In genomic region chr12:8676651-8677050, GRCh38 we compare ENCODE assay signal across 24 cellular contexts. TPM values are rescaled to one million over a fixed set of nuclear protein-coding genes. Genes with fewer than 3 reads are reported as not detected.
"Had no signal": no experiment of that assay in that cellular context is flagged by ENCODE, and none has a peak within 500 bp of the region (broad histone marks: within the 10 kb centered on the region; RNA-seq: fewer than 3 reads in every experiment).

No MANE protein-coding gene starts in this region.

- DNase-seq: colonic mucosa; dorsolateral prefrontal cortex; effector CD8-positive, alpha-beta T cell; erythroblast; head of caudate nucleus; kidney; left cardiac atrium; left ventricle myocardium inferior; lower lobe of right lung; mesenchymal stem cell; naive B cell; occipital lobe; sigmoid colon; stimulated activated CD4-positive, alpha-beta T cell treated with anti-CD3 and anti-CD28 coated beads, Interleukin-12 subunit alpha, Interleukin-12 subunit beta, amount 100 ng/mL, for 4 hours; stimulated activated naive CD4-positive, alpha-beta T cell treated with Interleukin-2 at 50 U/mL for 16 hours; tibial artery; upper lobe of right lung had no signal

- H3K27ac ChIP-seq: colonic mucosa, foreskin keratinocyte, hepatocyte, left ventricle myocardium inferior, lower lobe of right lung, parathyroid adenoma, right atrium auricular region, sigmoid colon, tibial artery, upper lobe of right lung, vagina had no signal

- H3K4me3 Mint-ChIP-seq: naive B cell, nephron had no signal

- H3K4me1 ChIP-seq: colonic mucosa, right atrium auricular region, upper lobe of right lung, vagina had no signal

- H3K27me3 ChIP-seq: colonic mucosa, dorsolateral prefrontal cortex, foreskin keratinocyte, hepatocyte, right atrium auricular region, sigmoid colon, tibial artery, upper lobe of right lung, vagina had no signal

- H3K9me3 Mint-ChIP-seq: naive B cell, nephron had no signal

- H3K9me3 ChIP-seq: colonic mucosa, left ventricle myocardium inferior, lower lobe of right lung, right atrium auricular region, sigmoid colon, tibial artery, upper lobe of right lung, vagina had no signal

- FAIRE-seq: kidney had no signal

- H3K4me3 ChIP-seq: colonic mucosa, dorsolateral prefrontal cortex, hepatocyte, left ventricle myocardium inferior, lower lobe of right lung, right atrium auricular region, sigmoid colon, skin epidermis, tibial artery, upper lobe of right lung, vagina had no signal

- H3K9ac ChIP-seq: parathyroid adenoma had no signal

- H3K36me3 ChIP-seq: colonic mucosa, left ventricle myocardium inferior, lower lobe of right lung, right atrium auricular region, sigmoid colon, tibial artery, upper lobe of right lung, vagina had no signal

- H3K27me3 Mint-ChIP-seq: naive B cell had no signal

RNA-seq across cellular contexts. Expression of gene MFAP5, which starts 14.0 kb away (rescaled TPM):
- total RNA-seq: occipital lobe had no signal
